ENCODE assay signal across 8 cellular contexts in the genomic region with DNA sequence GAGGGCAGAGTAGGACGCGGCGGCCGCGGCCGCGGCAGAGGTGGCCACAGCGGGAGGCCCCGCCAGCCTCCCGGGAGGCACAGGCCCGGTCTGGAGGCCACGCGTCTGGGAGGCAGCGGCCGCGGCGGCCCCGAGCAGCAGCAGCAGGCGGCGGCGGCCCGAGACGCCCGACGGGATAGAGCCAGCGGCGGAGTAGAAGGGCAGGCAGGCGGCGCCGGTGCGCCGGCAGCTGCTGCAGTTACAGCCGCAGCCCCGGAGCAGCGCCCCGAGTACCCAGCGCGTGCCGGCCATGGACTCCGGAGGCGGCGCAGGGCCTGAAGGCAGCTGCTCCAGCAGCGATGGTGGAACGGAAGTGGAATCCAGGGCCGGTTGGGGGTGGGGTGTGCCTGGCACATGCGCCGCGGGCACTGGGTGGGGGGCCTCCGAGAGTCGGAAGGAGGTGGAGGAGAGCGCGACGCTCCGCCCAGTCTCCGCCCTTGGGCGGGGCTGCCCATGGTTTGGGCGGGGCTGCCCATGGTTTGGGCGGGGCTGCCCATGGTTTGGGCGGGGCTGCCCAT. TPM values are rescaled to one million over a fixed set of nuclear protein-coding genes. Genes with fewer than 3 reads are reported as not detected.
A peak's percentile ranks its signal among the peaks of the same experiment; 100 is the strongest.
DNase-seq lines count a peak whose midpoint lies in the region; ATAC-seq and TF ChIP-seq lines count a peak whose summit lies in the region.

A gene with protein sequence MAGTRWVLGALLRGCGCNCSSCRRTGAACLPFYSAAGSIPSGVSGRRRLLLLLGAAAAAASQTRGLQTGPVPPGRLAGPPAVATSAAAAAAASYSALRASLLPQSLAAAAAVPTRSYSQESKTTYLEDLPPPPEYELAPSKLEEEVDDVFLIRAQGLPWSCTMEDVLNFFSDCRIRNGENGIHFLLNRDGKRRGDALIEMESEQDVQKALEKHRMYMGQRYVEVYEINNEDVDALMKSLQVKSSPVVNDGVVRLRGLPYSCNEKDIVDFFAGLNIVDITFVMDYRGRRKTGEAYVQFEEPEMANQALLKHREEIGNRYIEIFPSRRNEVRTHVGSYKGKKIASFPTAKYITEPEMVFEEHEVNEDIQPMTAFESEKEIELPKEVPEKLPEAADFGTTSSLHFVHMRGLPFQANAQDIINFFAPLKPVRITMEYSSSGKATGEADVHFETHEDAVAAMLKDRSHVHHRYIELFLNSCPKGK (minus strand): TSS at position 354 of the 557 bp plus-strand sequence. CDS start 63 bp downstream, at position 291.

- intact Hi-C loops in right lobe of liver (cut with DNase I) = no loop called here

- H3K9me3 ChIP-seq in right lobe of liver = no peaks in the 10 kb centered on the region

- WGBS in right lobe of liver (ENCODE audit: insufficient coverage, low coverage, low lambda C conversion rate, missing lambda C conversion rate) = 0% methylated on average over 1 of the region's 59 CpGs

- no peaks in the 10 kb centered on the region for H3K27me3 ChIP-seq in right lobe of liver

- H3K36me3 ChIP-seq in right lobe of liver = peaks cover 0 to 6% (median 3%) of the 10 kb centered on the region in 4 donors

- TF ChIP-seq CTCF in right lobe of liver (IDR thresholded peaks at IDR 0.05) = no peak

- H3K4me1 ChIP-seq in right lobe of liver = peaks cover 0 to 10% (median 3%) of the 10 kb centered on the region in 4 donors

- TF ChIP-seq POLR2A in right lobe of liver (IDR thresholded peaks at IDR 0.05) = peak; percentile 78

- peak within 1 kb of the TSS; percentile 79 to 90 (median 88) for H3K4me3 ChIP-seq in right lobe of liver

- peak within 1 kb of the TSS; percentile 76 to 83 (median 77) for H3K27ac ChIP-seq in right lobe of liver

- ATAC-seq in GM19324 (IDR thresholded peaks at IDR 0.05; ENCODE audit: low FRiP score, unreplicated experiment) (peak; percentile 80), HG03460 (IDR thresholded peaks at IDR 0.05; ENCODE audit: unreplicated experiment) (peak; percentile 63), right lobe of liver (peak; percentile 95 to 99 (median 97))

- DNase-seq in CD1c-positive myeloid dendritic cell (ENCODE audit: extremely low spot score) (peak; percentile 96), NCI-H748 treated with DMSO at 0.1 percent for 48 hours (lab: John Stamatoyannopoulos, UW) (peak; percentile 57), dermis microvascular lymphatic vessel endothelial cell (ENCODE audit: low read depth in 2 of 2) (peak; percentile 85 to 95), right lobe of liver (peak; percentile 97 to 98 (median 97))
- peak; percentile 93 to 94 for DNase-seq in activated CD4-positive, alpha-beta T cell treated with anti-CD3 and anti-CD28 coated beads, Interleukin-2, amount 50 U/mL, for 4 hours
- DNase-seq in stimulated activated CD4-positive, alpha-beta T cell treated with anti-CD3 and anti-CD28 coated beads, Interleukin-4, amount 100 ng/mL, for 24 hours = peak; percentile 94

RNA-seq across cellular contexts. Expression of the gene that starts here (rescaled TPM):
- total RNA-seq in dermis microvascular lymphatic vessel endothelial cell = 50.4 and 53.8 TPM in 2 replicates
- total RNA-seq in right lobe of liver = 10 to 100 TPM; 26.8 to 42.2 (median 34.2) TPM

Comparison
In these comparisons a context has a peak if more than half of its experiments do, and no peak if none do; other contexts are left out.
1. Peak in every context shown above with its lines: DNase-seq, ATAC-seq, H3K4me3 ChIP-seq and H3K27ac ChIP-seq.